Comparison of ENCODE assay signal across 8 cellular contexts in genomic region chr1:21175324-21175669, GRCh38. TPM values are rescaled to one million over a fixed set of nuclear protein-coding genes. Genes with fewer than 3 reads are reported as not detected.
A peak's percentile ranks its signal among the peaks of the same experiment; 100 is the strongest.
DNase-seq lines count a peak whose midpoint lies in the region; ATAC-seq and TF ChIP-seq lines count a peak whose summit lies in the region.

No MANE protein-coding gene starts in this region.

- WGBS in lung, 2 donors = 0 to 1% methylated on average over 6 of the region's 6 CpGs

- no peak overlapping the region for H3K4me3 ChIP-seq in lung

- no peaks in the 10 kb centered on the region for H3K36me3 ChIP-seq in lung (ENCODE audit: control insufficient read depth in 2 of 2, insufficient read depth in 2 of 2, low read length in 2 of 2)

- POLR2A ChIA-PET in T-cell (lab: Charles Lee) = interaction anchor here (0.6 to 0.8 kb wide), 3 partner anchors 91 to 1285 kb away, joined by 3 to 5 read pairs (median 4); no protein-coding TSS in a partner anchor

- DNase-seq in A172 (ENCODE audit: low spot score) (peak; percentile 11), H4 (ENCODE audit: low spot score) (peak; percentile 24), T-cell (peak in 18 of 34 experiments; percentile 7 to 50 (median 20)), lung (ENCODE audit: low spot score) (peak; percentile 42), NCI-H1694 treated with DMSO at 0.1 percent for 48 hours (lab: John Stamatoyannopoulos, UW) (no peak)

- H3K27ac Mint-ChIP-seq in T-cell = peak overlapping the region; percentile 23 to 82
- peak overlapping the region; percentile 93 for H3K27ac Mint-ChIP-seq in dendritic cell treated with granulocyte-macrophage colony-stimulating factor and Interleukin-4, amounts not matched to agents 40 ng/mL and 50 ng/mL, for 4 days

- no peaks in the 10 kb centered on the region for H3K9me3 ChIP-seq in lung (ENCODE audit: control insufficient read depth in 2 of 2, insufficient read depth in 1 of 2, low read length in 1 of 2)

- peaks cover 2 to 20% of the 10 kb centered on the region in 2 donors for H3K4me1 ChIP-seq in lung (ENCODE audit: control insufficient read depth in 2 of 2, insufficient read depth in 2 of 2, low read length in 2 of 2)

- ATAC-seq in T-cell (replicated peaks in 1 of 4) = no peak
- ATAC-seq in lung (ENCODE audit: insufficient read depth, low FRiP score) = no peak
- no peak for ATAC-seq in HG03095 (IDR thresholded peaks at IDR 0.05; ENCODE audit: unreplicated experiment)

- H3K27ac ChIP-seq in lung (ENCODE audit: low read depth in 1 of 2, low read length in 1 of 2) (peak overlapping the region; percentile 91 to 93), temporal lobe (ENCODE audit: low read depth, low read length) (peak overlapping the region; percentile 61)

- H3K27me3 Mint-ChIP-seq in T-cell = no peaks in the 10 kb centered on the region
- H3K27me3 Mint-ChIP-seq in dendritic cell treated with granulocyte-macrophage colony-stimulating factor and Interleukin-4, amounts not matched to agents 40 ng/mL and 50 ng/mL, for 4 days = peaks cover 4% of the 10 kb centered on the region

- no peak for TF ChIP-seq CTCF in lung (IDR thresholded peaks at IDR 0.05; ENCODE audit: control extremely low read depth, extremely low read depth)

- no peaks in the 10 kb centered on the region for H3K9me3 Mint-ChIP-seq in T-cell
- no peaks in the 10 kb centered on the region for H3K9me3 Mint-ChIP-seq in dendritic cell treated with granulocyte-macrophage colony-stimulating factor and Interleukin-4, amounts not matched to agents 40 ng/mL and 50 ng/mL, for 4 days

- peak overlapping the region; percentile 79 to 87 (median 83) for H3K4me3 Mint-ChIP-seq in T-cell
- peak overlapping the region; percentile 96 for H3K4me3 Mint-ChIP-seq in dendritic cell treated with granulocyte-macrophage colony-stimulating factor and Interleukin-4, amounts not matched to agents 40 ng/mL and 50 ng/mL, for 4 days

- CTCF ChIA-PET in T-cell (lab: Charles Lee) = interaction anchor here in 1 of 2 donors (1.0 kb wide), 1 partner anchor 12 kb away, joined by 3 read pairs; no protein-coding TSS in a partner anchor

- no peaks in the 10 kb centered on the region for H3K27me3 ChIP-seq in lung (ENCODE audit: control insufficient read depth, insufficient read depth)

- peaks cover 22 to 29% (median 24%) of the 10 kb centered on the region in 3 donors for H3K4me1 Mint-ChIP-seq in T-cell
- H3K4me1 Mint-ChIP-seq in dendritic cell treated with granulocyte-macrophage colony-stimulating factor and Interleukin-4, amounts not matched to agents 40 ng/mL and 50 ng/mL, for 4 days (ENCODE audit: low read depth) = peaks cover 27% of the 10 kb centered on the region

- intact Hi-C loops in dendritic cell treated with granulocyte-macrophage colony-stimulating factor and Interleukin-4, amounts not matched to agents 40 ng/mL and 50 ng/mL, for 4 days (cut with micrococcal nuclease) = loop anchor here (10.0 kb wide), 2 partner anchors 90 to 120 kb away; no protein-coding TSS in a partner anchor

- H3K36me3 Mint-ChIP-seq in T-cell = peaks cover 4% of the 10 kb centered on the region
- H3K36me3 Mint-ChIP-seq in dendritic cell treated with granulocyte-macrophage colony-stimulating factor and Interleukin-4, amounts not matched to agents 40 ng/mL and 50 ng/mL, for 4 days (ENCODE audit: low read depth) = peaks cover 32% of the 10 kb centered on the region

RNA-seq across cellular contexts. Expression of gene EIF4G3, which starts 1.4 kb away (rescaled TPM):
- 16.5 and 23.2 TPM in 2 replicates for total RNA-seq in A172 (2014; rRNA removed; shearing (Covaris generic))
- 14.5 and 22.6 TPM in 2 replicates for total RNA-seq in H4 (2014; rRNA removed; shearing (Covaris generic))
- total RNA-seq in T-cell (10 to 100 TPM; 16.8 to 34.1 (median 20.8) TPM), lung (10 to 100 TPM; 46.5 to 59.8 TPM), temporal lobe (54.6 TPM)
- 10 to 100 TPM; 16.5 to 20.2 TPM for polyA plus RNA-seq in lung
